Comparison of ENCODE assay signal across 8 cellular contexts in genomic region chr11:13318498-13319295, GRCh38. TPM values are rescaled to one million over a fixed set of nuclear protein-coding genes. Genes with fewer than 3 reads are reported as not detected.
DNase-seq lines count a peak whose midpoint lies in the region; ATAC-seq lines count a peak whose summit lies in the region.

No MANE protein-coding gene starts in this region.

- ATAC-seq in GM18519 (IDR thresholded peaks at IDR 0.05; ENCODE audit: low FRiP score, unreplicated experiment), result peak; percentile 57
- peak; percentile 87 for ATAC-seq in GM21528 (IDR thresholded peaks at IDR 0.05; ENCODE audit: low FRiP score, unreplicated experiment)
- peak; percentile 91 for ATAC-seq in HG03521 (IDR thresholded peaks at IDR 0.05; ENCODE audit: unreplicated experiment)

- DNase-seq in lung microvascular endothelial cell (ENCODE audit: low read depth in 2 of 2), result peak; percentile 33 to 44
- DNase-seq in ecto neural progenitor cell (ENCODE audit: low spot score), result no peak
- DNase-seq in NCI-H2171 treated with DMSO at 0.1 percent for 48 hours (lab: John Stamatoyannopoulos, UW), result no peak
- no peak for DNase-seq in retina
- DNase-seq in NCI-H1105 treated with DMSO at 0.1 percent for 48 hours (lab: John Stamatoyannopoulos, UW), result no peak

RNA-seq across cellular contexts. Expression of gene BMAL1, which starts 41.1 kb away (rescaled TPM):
- 6.3 and 8.5 TPM in 2 replicates for total RNA-seq in lung microvascular endothelial cell

Comparison
In these comparisons a context has a peak if more than half of its experiments do, and no peak if none do; other contexts are left out.
1. DNase-seq: peak in lung microvascular endothelial cell (2 of 2); none in ecto neural progenitor cell (single experiment), NCI-H2171 treated with DMSO at 0.1 percent for 48 hours (single experiment), retina (single experiment) and NCI-H1105 treated with DMSO at 0.1 percent for 48 hours (single experiment).
2. Peak in every context shown above with its lines, with median percentiles within 50 percentile points of each other: ATAC-seq.